8 cellular contexts compared by ENCODE assay signal in the genomic region with DNA sequence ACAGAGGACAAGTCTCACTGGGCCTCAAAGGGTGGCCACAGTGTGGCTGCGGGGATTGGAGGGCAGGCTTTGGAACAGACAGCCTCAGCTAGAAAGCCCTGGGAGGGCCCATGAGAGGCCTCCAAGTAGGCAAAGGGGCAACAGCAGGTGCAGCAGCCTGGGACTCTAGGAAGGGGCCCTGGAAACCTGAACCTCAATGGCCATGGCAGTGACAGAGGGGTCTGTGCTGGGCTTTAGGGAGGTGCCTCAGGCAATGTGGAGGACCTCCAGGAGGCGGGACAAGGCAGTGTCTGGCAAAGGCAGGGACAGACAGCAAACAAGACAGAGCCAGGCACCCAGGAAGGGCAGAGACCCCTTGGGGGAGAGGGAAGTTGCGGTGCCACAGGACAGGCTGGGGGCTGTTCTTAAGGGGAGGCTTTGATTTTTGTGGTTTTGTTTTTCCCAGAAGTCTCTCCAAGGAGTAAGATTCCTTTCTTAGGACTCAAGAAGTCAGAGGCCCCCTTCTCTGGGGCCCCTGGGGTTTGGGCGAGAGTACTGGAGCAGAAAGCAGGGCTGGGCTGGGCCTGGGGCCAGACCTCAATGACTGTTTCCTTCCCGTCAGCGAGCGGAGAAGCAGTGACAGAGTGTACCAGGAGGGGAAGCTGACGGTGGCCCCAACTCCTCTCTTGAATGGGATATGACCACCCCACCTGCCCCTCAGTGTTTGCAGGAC. TPM values are rescaled to one million over a fixed set of nuclear protein-coding genes. Genes with fewer than 3 reads are reported as not detected.
A peak's percentile ranks its signal among the peaks of the same experiment; 100 is the strongest.
DNase-seq lines count a peak whose midpoint lies in the region; ATAC-seq and TF ChIP-seq lines count a peak whose summit lies in the region.

No MANE protein-coding gene starts in this region.

- peak; percentile 16; the same call in 1 of the 2 replicates for TF ChIP-seq CTCF in AG10803 (conservative IDR thresholded peaks at IDR 0.05; ENCODE audit: low read length)
- TF ChIP-seq CTCF in HFF-Myc (IDR thresholded peaks at IDR 0.05; ENCODE audit: low read depth, low read length, missing control alignments): no peak
- TF ChIP-seq CTCF in fibroblast of villous mesenchyme (IDR thresholded peaks at IDR 0.05; ENCODE audit: insufficient read depth, low read depth, low read length): no peak

- H3K4me3 ChIP-seq in AG10803 (ENCODE audit: low read length) (peak overlapping the region; percentile 33), HFF-Myc (replicated peaks; ENCODE audit: low read depth, low read length) (no peak overlapping the region), fibroblast of villous mesenchyme (ENCODE audit: low read depth, low read length) (no peak overlapping the region)

- ATAC-seq in GM18520 (IDR thresholded peaks at IDR 0.05; ENCODE audit: unreplicated experiment): no peak

- H3K4me3 Mint-ChIP-seq in activated CD4-positive, alpha-beta T cell treated with anti-CD3 and anti-CD28 coated beads, Interleukin-2, amount 10 ng/mL, durations not matched to agents 24 days and 14 days: peak overlapping the region; percentile 71

- no peaks in the 10 kb centered on the region for H3K9me3 Mint-ChIP-seq in activated CD4-positive, alpha-beta T cell treated with anti-CD3 and anti-CD28 coated beads, Interleukin-2, amount 10 ng/mL, durations not matched to agents 24 days and 14 days

- DNase-seq in AG10803 (ENCODE audit: low read depth): peak; percentile 96
- peak; percentile 37 for DNase-seq in HFF-Myc (ENCODE audit: extremely low read depth, low read depth)
- peak; percentile 78 for DNase-seq in activated CD4-positive, alpha-beta T cell treated with anti-CD3 and anti-CD28 coated beads, Interleukin-2, amount 10 ng/mL, durations not matched to agents 24 days and 14 days
- DNase-seq in fibroblast of villous mesenchyme (ENCODE audit: low read depth): peak; percentile 90
- DNase-seq in pons (ENCODE audit: low spot score): peak; percentile 49
- DNase-seq in GM19240 (ENCODE audit: insufficient read length, low spot score): no peak
- DNase-seq in NCI-H345 (lab: John Stamatoyannopoulos, UW): no peak

- peak overlapping the region; percentile 83 for H3K27ac Mint-ChIP-seq in activated CD4-positive, alpha-beta T cell treated with anti-CD3 and anti-CD28 coated beads, Interleukin-2, amount 10 ng/mL, durations not matched to agents 24 days and 14 days

- H3K27me3 Mint-ChIP-seq in activated CD4-positive, alpha-beta T cell treated with anti-CD3 and anti-CD28 coated beads, Interleukin-2, amount 10 ng/mL, durations not matched to agents 24 days and 14 days: peaks cover 1% of the 10 kb centered on the region

- peaks cover 10% of the 10 kb centered on the region for H3K36me3 Mint-ChIP-seq in activated CD4-positive, alpha-beta T cell treated with anti-CD3 and anti-CD28 coated beads, Interleukin-2, amount 10 ng/mL, durations not matched to agents 24 days and 14 days (ENCODE audit: low read depth)

- intact Hi-C loops in activated CD4-positive, alpha-beta T cell treated with anti-CD3 and anti-CD28 coated beads, Interleukin-2, amount 10 ng/mL, durations not matched to agents 24 days and 14 days (cut with micrococcal nuclease): loop anchor here (1.0 kb wide), 1 partner anchor 10 kb away; a partner anchor contains a TSS

- peaks cover 55% of the 10 kb centered on the region for H3K4me1 Mint-ChIP-seq in activated CD4-positive, alpha-beta T cell treated with anti-CD3 and anti-CD28 coated beads, Interleukin-2, amount 10 ng/mL, durations not matched to agents 24 days and 14 days

RNA-seq across cellular contexts. Expression of a gene that starts 9.7 kb away (rescaled TPM):
- total RNA-seq in activated CD4-positive, alpha-beta T cell treated with anti-CD3 and anti-CD28 coated beads, Interleukin-2, amount 10 ng/mL, durations not matched to agents 24 days and 14 days: 10.3 and 10.6 TPM in 2 replicates
- total RNA-seq in fibroblast of villous mesenchyme: 17.1 and 19.0 TPM in 2 replicates

RNA-seq across cellular contexts. Expression of a gene that starts 12.1 kb away (rescaled TPM):
- total RNA-seq in activated CD4-positive, alpha-beta T cell treated with anti-CD3 and anti-CD28 coated beads, Interleukin-2, amount 10 ng/mL, durations not matched to agents 24 days and 14 days: 61.3 and 64.2 TPM in 2 replicates
- 49.6 and 56.1 TPM in 2 replicates for total RNA-seq in fibroblast of villous mesenchyme

RNA-seq across cellular contexts. Expression of a gene that starts 56.1 kb away (rescaled TPM):
- 0.49 and 0.88 TPM in 2 replicates for total RNA-seq in activated CD4-positive, alpha-beta T cell treated with anti-CD3 and anti-CD28 coated beads, Interleukin-2, amount 10 ng/mL, durations not matched to agents 24 days and 14 days
- total RNA-seq in fibroblast of villous mesenchyme: 73.8 and 99.9 TPM in 2 replicates

Comparison
In these comparisons a context has a peak if more than half of its experiments do, and no peak if none do; other contexts are left out.
1. DNase-seq: peak in AG10803 (single experiment), HFF-Myc (single experiment), activated CD4-positive, alpha-beta T cell treated with anti-CD3 and anti-CD28 coated beads, Interleukin-2, amount 10 ng/mL, durations not matched to agents 24 days and 14 days (single experiment), fibroblast of villous mesenchyme (single experiment) and pons (single experiment); none in GM19240 (single experiment) and NCI-H345 (single experiment).
2. RNA of a gene that starts 56.1 kb away (total RNA-seq): 73.8 to 99.9 TPM in fibroblast of villous mesenchyme; 0.49 to 0.88 TPM in activated CD4-positive, alpha-beta T cell treated with anti-CD3 and anti-CD28 coated beads, Interleukin-2, amount 10 ng/mL, durations not matched to agents 24 days and 14 days; every median in the first group is over 10 times any median in the second.